21 cellular contexts compared by ENCODE assay signal in genomic region chr2:213175673-213176247, GRCh38.
"Had no signal": no experiment of that assay in that cellular context is flagged by ENCODE, and none has a peak within 500 bp of the region (broad histone marks: within the 10 kb centered on the region; RNA-seq: fewer than 3 reads in every experiment).

No MANE protein-coding gene starts in this region.

- H3K36me3 ChIP-seq: esophagus muscularis mucosa, gastroesophageal sphincter, heart left ventricle, right lobe of liver, upper lobe of left lung had no signal

- H3K4me3 ChIP-seq: esophagus muscularis mucosa, gastroesophageal sphincter, heart left ventricle, right lobe of liver, testis, upper lobe of left lung had no signal

- H3K79me2 ChIP-seq: parathyroid adenoma had no signal

- H3K27me3 ChIP-seq: esophagus muscularis mucosa, gastroesophageal sphincter, heart left ventricle, right lobe of liver, testis, upper lobe of left lung had no signal

- DNase-seq: activated naive CD4-positive, alpha-beta T cell treated with Interleukin-2 at 50 U/mL for 16 hours; activated naive CD8-positive, alpha-beta T cell treated with anti-CD3 and anti-CD28 coated beads for 36 hours; activated T-cell treated with anti-CD3 and anti-CD28 coated beads, Interleukin-2, amount 50 U/mL, for 24 hours; central memory CD4-positive, alpha-beta T cell; effector memory CD4-positive, alpha-beta T cell; heart left ventricle; islet precursor cell; left cardiac atrium; nephron progenitor cell; right lobe of liver; small intestine; stimulated activated CD4-positive, alpha-beta T cell treated with anti-CD3 and anti-CD28 coated beads, Interleukin-15, amount 100 ng/mL, for 24 hours; stimulated activated CD8-positive, alpha-beta memory T cell treated with anti-CD3 and anti-CD28 coated beads, Interleukin-4, amount 100 ng/mL, for 48 hours; stimulated activated naive B cell treated with anti-CD40 and anti-IgM and Interleukin-4, amounts not matched to agents 10 μg/mL and 1 μg/mL and 100 μg/mL, for 72 hours; T-helper 1 cell; testis; upper lobe of left lung had no signal

- H2AFZ ChIP-seq: parathyroid adenoma had no signal

- H3K4me1 ChIP-seq: esophagus muscularis mucosa, gastroesophageal sphincter, heart left ventricle, parathyroid adenoma, right lobe of liver, testis, upper lobe of left lung had no signal

- H3K9me3 ChIP-seq: esophagus muscularis mucosa, heart left ventricle, right lobe of liver, testis, upper lobe of left lung had no signal

- ATAC-seq: gastroesophageal sphincter; heart left ventricle; left cardiac atrium; right lobe of liver; stimulated activated naive B cell treated with anti-CD40 and anti-IgM and Interleukin-4, amounts not matched to agents 10 μg/mL and 1 μg/mL and 100 μg/mL, for 72 hours; WTC11 had no signal

- H3K27ac ChIP-seq: esophagus muscularis mucosa, gastroesophageal sphincter, heart left ventricle, parathyroid adenoma, right lobe of liver, testis, upper lobe of left lung had no signal

- H3K9ac ChIP-seq: parathyroid adenoma had no signal
